Comparison of ENCODE assay signal across 10 cellular contexts in the genomic region with DNA sequence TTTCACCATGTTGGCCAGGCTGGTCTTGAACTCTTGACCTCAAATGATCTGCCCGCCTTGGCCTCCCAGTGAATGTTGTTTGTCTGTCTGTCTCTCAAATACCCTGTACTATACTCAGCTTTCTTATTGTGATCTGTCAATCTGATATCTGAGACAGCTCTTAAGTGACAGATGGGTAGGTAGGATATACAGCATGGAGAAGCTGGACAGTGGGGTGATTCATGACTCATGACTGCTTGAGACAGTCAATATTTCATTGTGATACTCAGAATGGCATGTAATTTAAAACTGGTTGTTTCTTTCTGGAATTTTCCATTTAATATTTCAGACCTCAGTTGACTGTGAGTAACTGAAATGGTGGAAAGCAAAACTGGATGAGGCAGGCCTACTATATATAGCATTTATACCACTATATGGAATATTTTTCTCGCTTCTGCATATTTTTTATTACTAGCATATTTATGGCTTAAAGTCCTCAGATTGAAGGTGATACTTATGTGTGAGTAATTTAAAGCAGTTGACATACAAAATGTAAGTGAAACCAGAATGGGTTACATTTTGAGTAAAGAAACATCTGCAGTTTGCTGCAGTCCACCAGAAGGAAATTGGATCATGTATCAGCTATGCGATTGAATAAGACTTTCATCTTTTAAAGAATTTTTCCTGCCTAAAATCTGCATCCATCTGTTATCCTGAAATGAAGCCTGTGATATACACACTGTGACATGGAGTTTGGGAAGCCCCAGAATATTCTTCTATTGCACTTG. TPM values are rescaled to one million over a fixed set of nuclear protein-coding genes. Genes with fewer than 3 reads are reported as not detected.
DNase-seq lines count a peak whose midpoint lies in the region; ATAC-seq lines count a peak whose summit lies in the region.
"Had no signal": no experiment of that assay in that cellular context is flagged by ENCODE, and none has a peak within 500 bp of the region (broad histone marks: within the 10 kb centered on the region; RNA-seq: fewer than 3 reads in every experiment).

No MANE protein-coding gene starts in this region.

- no peaks in the 10 kb centered on the region for H3K4me1 ChIP-seq in trophoblast cell (ENCODE audit: control insufficient read depth in 1 of 2, insufficient read depth in 2 of 2, low read length in 2 of 2)

- no peak overlapping the region for H4K91ac ChIP-seq in trophoblast cell (ENCODE audit: low read depth, low read length)

- no peak overlapping the region for H3K27ac ChIP-seq in trophoblast cell (ENCODE audit: low read depth, low read length)
- H3K27ac ChIP-seq: KMS-11 had no signal

- H4K12ac ChIP-seq in trophoblast cell (ENCODE audit: low read depth, low read length) = no peak overlapping the region

- DNase-seq in iris pigment epithelial cell (ENCODE audit: low read depth) (peak; percentile 79), NCI-H1105 (lab: John Stamatoyannopoulos, UW) (no peak), trophoblast cell (no peak), cerebellar nuclear complex (lab: John Stamatoyannopoulos, UW) (no peak), NCI-H187 treated with DMSO at 0.1 percent for 48 hours (lab: John Stamatoyannopoulos, UW) (no peak)
- DNase-seq: activated effector memory CD4-positive, alpha-beta T cell treated with Interleukin-2 at 50 U/mL for 16 hours had no signal

- H2BK5ac ChIP-seq in trophoblast cell (ENCODE audit: low read depth, low read length, poor library complexity) = no peak overlapping the region

- H2BK120ac ChIP-seq in trophoblast cell (ENCODE audit: insufficient read depth, low read length, poor library complexity) = no peak overlapping the region

- H3K18ac ChIP-seq in trophoblast cell (ENCODE audit: low read length) = no peak overlapping the region

- H3K23ac ChIP-seq in trophoblast cell (ENCODE audit: low read length) = no peak overlapping the region

- no CpG with 5 or more reads among the region's 3 CpGs for WGBS in trophoblast cell (ENCODE audit: extremely low coverage, insufficient coverage, insufficient read length)

- H3K14ac ChIP-seq in trophoblast cell (ENCODE audit: low read length) = no peak overlapping the region

- no peak overlapping the region for H3K9ac ChIP-seq in trophoblast cell (ENCODE audit: low read length)
- H3K9ac ChIP-seq: KMS-11 had no signal

- H2AFZ ChIP-seq in trophoblast cell (ENCODE audit: insufficient read depth, low read length, poor library complexity) = no peak overlapping the region

- no peak overlapping the region for H3K4me2 ChIP-seq in trophoblast cell (ENCODE audit: low read length)
- H3K4me2 ChIP-seq: KMS-11 had no signal

- H3K36me3 ChIP-seq in trophoblast cell (ENCODE audit: control insufficient read depth in 1 of 2, insufficient read depth in 2 of 2, low read length in 2 of 2) = no peaks in the 10 kb centered on the region

- no peaks in the 10 kb centered on the region for H3K79me1 ChIP-seq in trophoblast cell (ENCODE audit: low read length)

- H2AK5ac ChIP-seq in trophoblast cell (ENCODE audit: low read length) = no peak overlapping the region

- no peaks in the 10 kb centered on the region for H3K27me3 ChIP-seq in trophoblast cell (ENCODE audit: insufficient read depth, low read length)

- H3K79me2 ChIP-seq in trophoblast cell (ENCODE audit: control insufficient read depth, insufficient read depth, low read length, poor library complexity) = no peaks in the 10 kb centered on the region

- no peak overlapping the region for H3K4me3 ChIP-seq in trophoblast cell (ENCODE audit: low read depth, low read length)

- ATAC-seq in GM18502 (IDR thresholded peaks at IDR 0.05; ENCODE audit: poor library complexity, unreplicated experiment) (peak; percentile 78), GM21723 (IDR thresholded peaks at IDR 0.05; ENCODE audit: unreplicated experiment) (peak; percentile 81), HG03521 (IDR thresholded peaks at IDR 0.05; ENCODE audit: unreplicated experiment) (peak; percentile 50)

- no peak overlapping the region for H4K8ac ChIP-seq in trophoblast cell (ENCODE audit: low read depth, low read length)

- no peaks in the 10 kb centered on the region for H3K9me3 ChIP-seq in trophoblast cell (ENCODE audit: insufficient read depth, low read depth, low read length)

- H2BK12ac ChIP-seq in trophoblast cell (ENCODE audit: low read length) = no peak overlapping the region

- no peak overlapping the region for H3K4ac ChIP-seq in trophoblast cell (ENCODE audit: low read depth, low read length)

RNA-seq across cellular contexts. Expression of a gene that starts 22.3 kb away (rescaled TPM):
- 23.3 and 25.5 TPM in 2 replicates for polyA plus RNA-seq in trophoblast cell (2013)
